Comparison of ENCODE assay signal across 26 cellular contexts in the genomic region with DNA sequence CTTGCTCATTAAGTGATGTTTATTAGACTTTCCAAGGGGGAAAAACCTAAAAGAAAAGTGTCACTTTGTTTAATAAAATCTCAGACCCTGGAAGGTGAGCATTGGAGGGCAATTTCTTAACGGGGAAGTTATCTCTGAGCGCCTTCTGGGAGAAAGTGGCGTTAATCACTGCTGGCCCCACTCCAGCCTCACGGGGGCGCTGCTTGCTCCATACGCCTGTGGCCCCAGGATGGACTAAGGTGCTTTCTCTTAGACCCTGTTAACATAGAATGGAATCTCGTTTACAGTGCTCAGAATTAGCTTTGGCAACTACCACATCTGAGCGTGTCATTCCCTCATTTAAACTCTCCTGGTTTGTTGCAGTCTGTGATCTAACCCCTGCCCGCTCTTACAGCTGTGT. TPM values are rescaled to one million over a fixed set of nuclear protein-coding genes. Genes with fewer than 3 reads are reported as not detected.
DNase-seq lines count a peak whose midpoint lies in the region; ATAC-seq, FAIRE-seq and TF ChIP-seq lines count a peak whose summit lies in the region.
"Had no signal": no experiment of that assay in that cellular context is flagged by ENCODE, and none has a peak within 500 bp of the region (broad histone marks: within the 10 kb centered on the region; RNA-seq: fewer than 3 reads in every experiment).

No MANE protein-coding gene starts in this region.

- TF ChIP-seq EP300 in HepG2 (IDR thresholded peaks at IDR 0.05; ENCODE audit: low read depth in 2 of 2, low read length in 2 of 2) (no peak), HepG2 (CRISPR knock-in tag; IDR thresholded peaks at IDR 0.05; ENCODE audit: borderline replicate concordance) (no peak)

- H3K4me3 Mint-ChIP-seq in H9 (no peak overlapping the region), type B pancreatic cell (no peak overlapping the region)
- H3K4me3 Mint-ChIP-seq: activated B cell treated with CpG ODN at 0.5 μM for 24 hours; activated CD8-positive, alpha-beta memory T cell treated with anti-CD3 and anti-CD28 coated beads, Interleukin-2, amount 10 ng/mL, durations not matched to agents 7 days and 5 days; activated naive CD8-positive, alpha-beta T cell treated with anti-CD3 and anti-CD28 coated beads, Interleukin-2, amount 50 U/mL, for 24 hours; activated T-helper 17 cell treated with anti-CD3 and anti-CD28 coated beads, Interleukin-2, amount 50 U/mL, for 72 hours; stimulated activated naive CD8-positive, alpha-beta T cell treated with anti-CD3 and anti-CD28 coated beads, Interleukin-15, amount 100 ng/mL, for 72 hours; T-helper 1 cell treated with Interleukin-12 subunit alpha and Interleukin-12 subunit beta and Interleukin-4 antibody, amounts not matched to agents 30 μg/mL and 1 μg/mL, for 36 hours had no signal

- no peak overlapping the region for H3K18ac ChIP-seq in H9 (ENCODE audit: insufficient read length, low read depth, low read length)

- peaks cover 25% of the 10 kb centered on the region for H3K4me1 ChIP-seq in HepG2 (ENCODE audit: insufficient read depth, low read length)
- no peaks in the 10 kb centered on the region for H3K4me1 ChIP-seq in right lobe of liver
- no peaks in the 10 kb centered on the region for H3K4me1 ChIP-seq in H9 (ENCODE audit: insufficient read depth, low read length)
- H3K4me1 ChIP-seq in mammary epithelial cell (ENCODE audit: insufficient read depth, low read length), result no peaks in the 10 kb centered on the region
- H3K4me1 ChIP-seq: breast epithelium, gastrocnemius medialis had no signal

- ATAC-seq in HepG2 (no peak), right lobe of liver (no peak), GM18909 (IDR thresholded peaks at IDR 0.05; ENCODE audit: poor library complexity, unreplicated experiment) (no peak)
- ATAC-seq: activated CD8-positive, alpha-beta memory T cell treated with anti-CD3 and anti-CD28 coated beads, Interleukin-2, amount 10 ng/mL, durations not matched to agents 7 days and 5 days; activated naive CD8-positive, alpha-beta T cell treated with anti-CD3 and anti-CD28 coated beads, Interleukin-2, amount 50 U/mL, for 24 hours; activated T-helper 17 cell treated with anti-CD3 and anti-CD28 coated beads, Interleukin-2, amount 50 U/mL, for 72 hours; gastrocnemius medialis; left lobe of liver; mucosa of descending colon; stimulated activated naive CD8-positive, alpha-beta T cell treated with anti-CD3 and anti-CD28 coated beads, Interleukin-15, amount 100 ng/mL, for 72 hours had no signal

- TF ChIP-seq RAD21 in HepG2 (CRISPR knock-in tag; IDR thresholded peaks at IDR 0.05), result no peak

- H3K27me3 Mint-ChIP-seq in H9 (ENCODE audit: low read depth) (peaks cover 3% of the 10 kb centered on the region), type B pancreatic cell (peaks cover 13% of the 10 kb centered on the region)

- H3K27ac ChIP-seq in HepG2 (ENCODE audit: extremely low read length, insufficient read depth, low read length) (no peak overlapping the region), right lobe of liver (no peak overlapping the region), H9 (ENCODE audit: insufficient read length, low read depth, low read length) (no peak overlapping the region), mammary epithelial cell (ENCODE audit: insufficient read depth, low read depth, low read length) (no peak overlapping the region)
- H3K27ac ChIP-seq: breast epithelium, gastrocnemius medialis, neutrophil had no signal

- H3K9me3 Mint-ChIP-seq in H9 (peaks cover 4 to 13% of the 10 kb centered on the region in 2 experiments; a peak in 4 of 5 replicates), type B pancreatic cell (no peaks in the 10 kb centered on the region)
- H3K9me3 Mint-ChIP-seq: activated B cell treated with CpG ODN at 0.5 μM for 24 hours; activated T-helper 17 cell treated with anti-CD3 and anti-CD28 coated beads, Interleukin-2, amount 50 U/mL, for 72 hours had no signal

- H3K4me1 Mint-ChIP-seq in H9 (no peaks in the 10 kb centered on the region), type B pancreatic cell (ENCODE audit: unreplicated experiment) (peaks cover 4% of the 10 kb centered on the region)
- H3K4me1 Mint-ChIP-seq: activated naive CD8-positive, alpha-beta T cell treated with anti-CD3 and anti-CD28 coated beads, Interleukin-2, amount 50 U/mL, for 24 hours; activated T-helper 17 cell treated with anti-CD3 and anti-CD28 coated beads, Interleukin-2, amount 50 U/mL, for 72 hours; stimulated activated naive CD8-positive, alpha-beta T cell treated with anti-CD3 and anti-CD28 coated beads, Interleukin-15, amount 100 ng/mL, for 72 hours had no signal

- H3K79me2 ChIP-seq in HepG2 (ENCODE audit: insufficient read depth, low read length), result no peaks in the 10 kb centered on the region
- no peaks in the 10 kb centered on the region for H3K79me2 ChIP-seq in H9 (ENCODE audit: insufficient read depth, low read length)
- no peaks in the 10 kb centered on the region for H3K79me2 ChIP-seq in mammary epithelial cell (ENCODE audit: insufficient read depth, low read length)

- no peak overlapping the region for H3K14ac ChIP-seq in H9 (ENCODE audit: insufficient read depth, low read length)

- no peak overlapping the region for H2BK20ac ChIP-seq in H9 (ENCODE audit: low read depth, low read length, poor library complexity, severe bottlenecking)

- H3K27ac Mint-ChIP-seq in H9 (no peak overlapping the region), type B pancreatic cell (no peak overlapping the region)
- H3K27ac Mint-ChIP-seq: activated B cell treated with CpG ODN at 0.5 μM for 24 hours; activated CD8-positive, alpha-beta memory T cell treated with anti-CD3 and anti-CD28 coated beads, Interleukin-2, amount 10 ng/mL, durations not matched to agents 7 days and 5 days; activated naive CD8-positive, alpha-beta T cell treated with anti-CD3 and anti-CD28 coated beads, Interleukin-2, amount 50 U/mL, for 24 hours; activated T-helper 17 cell treated with anti-CD3 and anti-CD28 coated beads, Interleukin-2, amount 50 U/mL, for 72 hours; stimulated activated naive CD8-positive, alpha-beta T cell treated with anti-CD3 and anti-CD28 coated beads, Interleukin-15, amount 100 ng/mL, for 72 hours; T-helper 1 cell treated with Interleukin-12 subunit alpha and Interleukin-12 subunit beta and Interleukin-4 antibody, amounts not matched to agents 30 μg/mL and 1 μg/mL, for 36 hours had no signal

- no peaks in the 10 kb centered on the region for H3K36me3 ChIP-seq in HepG2 (replicated peaks in 1 of 2; ENCODE audit: control insufficient read depth in 1 of 2, insufficient read depth in 2 of 2, low read length in 2 of 2)
- no peaks in the 10 kb centered on the region for H3K36me3 ChIP-seq in right lobe of liver
- H3K36me3 ChIP-seq in bronchial epithelial cell (ENCODE audit: control insufficient read depth, insufficient read depth, low read length), result no peaks in the 10 kb centered on the region
- no peaks in the 10 kb centered on the region for H3K36me3 ChIP-seq in mammary epithelial cell (ENCODE audit: insufficient read depth, low read length)
- H3K36me3 ChIP-seq: breast epithelium, gastrocnemius medialis, neutrophil had no signal

- H2BK120ac ChIP-seq in H9 (ENCODE audit: low read depth, low read length, poor library complexity, severe bottlenecking), result no peak overlapping the region

- DNase-seq in HepG2 (ENCODE audit: low spot score), result no peak
- no peak for DNase-seq in right lobe of liver
- peak; percentile 73 for DNase-seq in H9
- DNase-seq in bronchial epithelial cell (ENCODE audit: low read depth), result no peak
- DNase-seq in type B pancreatic cell (ENCODE audit: extremely low spot score, unreplicated experiment), result no peak
- no peak for DNase-seq in mammary epithelial cell
- no peak for DNase-seq in NCI-H1436 (lab: John Stamatoyannopoulos, UW)
- DNase-seq: activated B cell treated with CpG ODN at 0.5 μM for 24 hours; activated CD8-positive, alpha-beta memory T cell treated with anti-CD3 and anti-CD28 coated beads, Interleukin-2, amount 10 ng/mL, durations not matched to agents 7 days and 5 days; activated naive CD8-positive, alpha-beta T cell treated with anti-CD3 and anti-CD28 coated beads, Interleukin-2, amount 50 U/mL, for 24 hours; COR-L47; dermis blood vessel endothelial cell; gastrocnemius medialis; mucosa of descending colon; NCI-H1436 treated with DMSO at 0.1 percent for 48 hours; NCI-H345; retina; SHP77 treated with DMSO at 0.1 percent for 48 hours; stimulated activated naive CD8-positive, alpha-beta T cell treated with anti-CD3 and anti-CD28 coated beads, Interleukin-15, amount 100 ng/mL, for 72 hours had no signal

- H3T11ph ChIP-seq in H9 (ENCODE audit: low read length), result no peak overlapping the region

- H2BK5ac ChIP-seq in H9 (ENCODE audit: insufficient read length, low read length), result no peak overlapping the region

- no peak overlapping the region for H3K4ac ChIP-seq in H9 (ENCODE audit: low read depth, low read length)

- H2AK5ac ChIP-seq in H9 (ENCODE audit: insufficient read length, low read length), result no peak overlapping the region

- H4K8ac ChIP-seq in H9 (replicated peaks; ENCODE audit: insufficient read length, low read depth, low read length), result no peak overlapping the region

- no peak overlapping the region for H3K4me2 ChIP-seq in HepG2 (ENCODE audit: low read depth, low read length)
- no peak overlapping the region for H3K4me2 ChIP-seq in H9 (ENCODE audit: insufficient read depth, insufficient read length, low read length)
- H3K4me2 ChIP-seq in mammary epithelial cell (ENCODE audit: insufficient read depth, low read depth, low read length), result no peak overlapping the region

- CTCF ChIA-PET in HepG2 (lab: Yijun Ruan, JAX; ENCODE audit: low intra/inter-chr PET ratio, low total read pairs), result no interaction called here
- CTCF ChIA-PET in mammary epithelial cell (lab: Charles Lee; ENCODE audit: low non-redundant PET), result no interaction called here

- no peak overlapping the region for H3K9ac ChIP-seq in HepG2 (ENCODE audit: insufficient read depth, low read depth, low read length)
- H3K9ac ChIP-seq in H9 (ENCODE audit: extremely low read depth, insufficient read length, low read length), result no peak overlapping the region
- H3K9ac ChIP-seq in mammary epithelial cell (ENCODE audit: insufficient read depth, low read length), result no peak overlapping the region

- H4K20me1 ChIP-seq in HepG2 (ENCODE audit: insufficient read depth, low read length) (no peaks in the 10 kb centered on the region), H9 (ENCODE audit: control insufficient read depth, insufficient read depth, insufficient read length) (no peaks in the 10 kb centered on the region), mammary epithelial cell (ENCODE audit: insufficient read depth, low read length) (no peaks in the 10 kb centered on the region)

- H3K4me3 ChIP-seq in HepG2 (replicated peaks in 1 of 3; ENCODE audit: insufficient read depth in 1 of 3, low read depth in 2 of 3, low read length in 3 of 3) (no peak overlapping the region), right lobe of liver (no peak overlapping the region), bronchial epithelial cell (ENCODE audit: low read depth, low read length) (no peak overlapping the region), mammary epithelial cell (replicated peaks in 1 of 3; ENCODE audit: insufficient read depth in 1 of 3, low read depth in 2 of 3, low read length in 3 of 3) (no peak overlapping the region)
- H3K4me3 ChIP-seq: breast epithelium, gastrocnemius medialis, mucosa of descending colon had no signal

- no peak overlapping the region for H2BK12ac ChIP-seq in H9 (ENCODE audit: insufficient read length, low read depth, low read length)

- dilution Hi-C loops in mammary epithelial cell (cut with HindIII; ENCODE audit: low sequenced_read_pairs), result no loop called here

- in situ Hi-C loops in HepG2 (cut with HindIII; ENCODE audit: extremely low pct_ligation_motif_present, low pct_unique_long_range_greater_than_20kb), result no loop called here
- in situ Hi-C loops in mammary epithelial cell (cut with MboI; ENCODE audit: low sequenced_read_pairs in 2 of 2), result no loop called here

- TF ChIP-seq CTCF in HepG2 (CRISPR knock-in tag; IDR thresholded peaks at IDR 0.05) (peak; percentile 48), right lobe of liver (IDR thresholded peaks at IDR 0.05) (no peak), H9 (conservative IDR thresholded peaks at IDR 0.05) (peak; percentile 86), bronchial epithelial cell (IDR thresholded peaks at IDR 0.05; ENCODE audit: insufficient read depth, low read length, severe bottlenecking) (peak; percentile 1), type B pancreatic cell (conservative IDR thresholded peaks at IDR 0.05) (peak; percentile 42), mammary epithelial cell (conservative IDR thresholded peaks at IDR 0.05 in 1 of 2, IDR thresholded peaks at IDR 0.05 in 1 of 2; ENCODE audit: extremely low read depth in 1 of 2, insufficient read depth in 1 of 2, low read depth in 1 of 2, low read length in 2 of 2) (no peak)

- 57% methylated on average over 6 of the region's 9 CpGs for WGBS in HepG2 (ENCODE audit: low lambda C conversion rate)
- 58% methylated on average over 7 of the region's 9 CpGs for WGBS in right lobe of liver (ENCODE audit: insufficient coverage, low coverage, low lambda C conversion rate, missing lambda C conversion rate)
- WGBS in H9 (ENCODE audit: extremely low coverage, insufficient read length, low lambda C conversion rate), result no CpG with 5 or more reads among the region's 9 CpGs
- WGBS in mammary epithelial cell (ENCODE audit: low coverage, missing lambda C conversion rate), result 48% methylated on average over 9 of the region's 9 CpGs

- no peak for TF ChIP-seq POLR2A in HepG2 (IDR thresholded peaks at IDR 0.05; ENCODE audit: insufficient read depth in 1 of 2, low read depth in 2 of 2, low read length in 2 of 2)
- TF ChIP-seq POLR2A in right lobe of liver (IDR thresholded peaks at IDR 0.05), result no peak

- intact Hi-C loops in HepG2 (cut with micrococcal nuclease; ENCODE audit: unreplicated experiment) (no loop called here), right lobe of liver (cut with DNase I) (no loop called here), mammary epithelial cell (cut with micrococcal nuclease) (no loop called here)

- no peaks in the 10 kb centered on the region for H3K23me2 ChIP-seq in H9 (ENCODE audit: insufficient read length, low read depth, low read length, poor library complexity, severe bottlenecking)

- H4K91ac ChIP-seq in H9 (ENCODE audit: insufficient read length, low read depth, low read length), result no peak overlapping the region

- FAIRE-seq in HepG2 (lab: Jason Lieb, UNC) (no peak), bronchial epithelial cell (lab: Jason Lieb, UNC) (peak; percentile 52)

- no peak overlapping the region for H3K56ac ChIP-seq in H9 (ENCODE audit: insufficient read length, low read depth, low read length)

- H2BK15ac ChIP-seq in H9 (ENCODE audit: low read depth, low read length), result no peak overlapping the region

- POLR2A ChIA-PET in HepG2 (lab: Yijun Ruan, JAX), result no interaction called here

- BruUV-seq in HepG2 (replicated peaks; lab: Mats Ljungman, UMichigan) (no TSS peak), mammary epithelial cell (replicated peaks; lab: Mats Ljungman, UMichigan) (no TSS peak)

- H4K5ac ChIP-seq in H9 (ENCODE audit: insufficient read length, low read depth, low read length), result no peak overlapping the region

- no peaks in the 10 kb centered on the region for H3K79me1 ChIP-seq in H9 (ENCODE audit: insufficient read depth, low read depth, low read length, poor library complexity, severe bottlenecking)

- peaks cover 0 to 1% (median 0%) of the 10 kb centered on the region in 3 experiments; a peak in 1 of 7 replicates for H3K36me3 Mint-ChIP-seq in H9 (ENCODE audit: insufficient read depth in 1 of 3, low read depth in 3 of 3)
- H3K36me3 Mint-ChIP-seq in type B pancreatic cell, result no peaks in the 10 kb centered on the region
- H3K36me3 Mint-ChIP-seq: activated CD8-positive, alpha-beta memory T cell treated with anti-CD3 and anti-CD28 coated beads, Interleukin-2, amount 10 ng/mL, durations not matched to agents 7 days and 5 days had no signal

- H3K23ac ChIP-seq in H9 (ENCODE audit: insufficient read length, low read depth, low read length), result no peak overlapping the region

- H3K27me3 ChIP-seq in HepG2 (ENCODE audit: control insufficient read depth in 1 of 2, insufficient read depth in 2 of 2, low read length in 2 of 2) (peaks cover 0 to 5% of the 10 kb centered on the region in 2 experiments; a peak in 2 of 5 replicates), right lobe of liver (no peaks in the 10 kb centered on the region), H9 (ENCODE audit: insufficient read depth, low read length) (no peaks in the 10 kb centered on the region), bronchial epithelial cell (ENCODE audit: control insufficient read depth, insufficient read depth, low read length) (no peaks in the 10 kb centered on the region), mammary epithelial cell (ENCODE audit: insufficient read depth, low read length) (no peaks in the 10 kb centered on the region)
- H3K27me3 ChIP-seq: breast epithelium, neutrophil had no signal

- no peak overlapping the region for H2AFZ ChIP-seq in HepG2 (ENCODE audit: low read length)
- no peak overlapping the region for H2AFZ ChIP-seq in H9 (ENCODE audit: low read length)
- no peak overlapping the region for H2AFZ ChIP-seq in mammary epithelial cell (ENCODE audit: low read depth, low read length)

- H3K9me3 ChIP-seq in HepG2 (ENCODE audit: low read length) (no peaks in the 10 kb centered on the region), right lobe of liver (no peaks in the 10 kb centered on the region), H9 (ENCODE audit: control insufficient read depth, low read depth, low read length) (no peaks in the 10 kb centered on the region), mammary epithelial cell (replicated peaks; ENCODE audit: insufficient read depth, low read length) (no peaks in the 10 kb centered on the region)
- H3K9me3 ChIP-seq: gastrocnemius medialis, mucosa of descending colon, neutrophil had no signal

RNA-seq across cellular contexts. Expression of a gene that starts 16.4 kb away (rescaled TPM):
- total RNA-seq in HepG2 (2016; rRNA removed; fragmentation: Illumina TruSeq; extraction: Trizol) (3.2 and 3.8 TPM in 2 replicates), right lobe of liver (under 1 TPM in 4 of 6 experiments, not detected in 2; 0.31 to 0.95 (median 0.43) TPM), H9 (2021) (1.7 and 2.3 TPM in 2 replicates), bronchial epithelial cell (not detected in 2 replicates), type B pancreatic cell (ENCODE audit: low replicate concordance) (0.90 and 1.7 TPM in 2 replicates), mammary epithelial cell (under 1 TPM; 0.17 to 0.31 TPM)
- 0.97 and 1.0 TPM in 2 replicates for total RNA-seq in HepG2 (2016; cell fraction: cytosol; rRNA removed; fragmentation: Illumina TruSeq; extraction: Trizol; ENCODE audit: low read depth)
- total RNA-seq in HepG2 (2016; cell fraction: insoluble cytoplasmic fraction; rRNA removed; fragmentation: Illumina TruSeq; extraction: Trizol), result 3.1 and 3.2 TPM in 2 replicates
- total RNA-seq in HepG2 (2016; cell fraction: membrane; rRNA removed; fragmentation: Illumina TruSeq; extraction: Trizol), result 3.4 and 3.6 TPM in 2 replicates
- total RNA-seq in HepG2 (2016; cell fraction: nucleus; rRNA removed; fragmentation: Illumina TruSeq; extraction: Trizol), result 5.7 and 5.9 TPM in 2 replicates
- polyA plus RNA-seq in HepG2 (2011; rRNA removed) (1.9 and 2.4 TPM in 2 replicates), mammary epithelial cell (0.06 TPM)
- 1.3 and 1.7 TPM in 2 replicates for polyA plus RNA-seq in HepG2 (2011; cell fraction: cytosol; rRNA removed)
- polyA plus RNA-seq in HepG2 (2011; cell fraction: nucleus; rRNA removed), result 3.0 and 4.2 TPM in 2 replicates
- polyA plus RNA-seq in HepG2 (2012), result 0.46 and 2.5 TPM in 2 replicates
- polyA plus RNA-seq in HepG2 (2016; cell fraction: cytosol; fragmentation: Illumina TruSeq; extraction: Trizol; ENCODE audit: low read depth), result 1.5 and 1.7 TPM in 2 replicates
- polyA plus RNA-seq in HepG2 (2016; cell fraction: insoluble cytoplasmic fraction; fragmentation: Illumina TruSeq; extraction: Trizol; ENCODE audit: low read depth), result 8.0 and 11.5 TPM in 2 replicates
- polyA plus RNA-seq in HepG2 (2016; cell fraction: membrane; fragmentation: Illumina TruSeq; extraction: Trizol; ENCODE audit: low read depth), result 5.7 and 6.3 TPM in 2 replicates
- polyA plus RNA-seq in HepG2 (2016; cell fraction: nucleus; fragmentation: Illumina TruSeq; extraction: Trizol; ENCODE audit: insufficient read depth, low read depth), result 20.8 and 22.3 TPM in 2 replicates
- 3.4 TPM in 1 of 2 replicates, not detected in the other for polyA minus RNA-seq in HepG2 (2011; rRNA and poly(A)+ RNA removed; ENCODE audit: low replicate concordance)
- 1.7 and 1.8 TPM in 2 replicates for polyA minus RNA-seq in HepG2 (2011; cell fraction: cytosol; rRNA and poly(A)+ RNA removed)
- polyA minus RNA-seq in HepG2 (2011; cell fraction: nucleus; rRNA and poly(A)+ RNA removed), result 1.5 and 1.8 TPM in 2 replicates
- not detected for polyA minus RNA-seq in mammary epithelial cell
- total RNA-seq: activated B cell treated with CpG ODN at 0.5 μM for 24 hours; activated CD8-positive, alpha-beta memory T cell treated with anti-CD3 and anti-CD28 coated beads, Interleukin-2, amount 10 ng/mL, durations not matched to agents 7 days and 5 days; activated T-helper 17 cell treated with anti-CD3 and anti-CD28 coated beads, Interleukin-2, amount 50 U/mL, for 72 hours; dermis blood vessel endothelial cell; epithelial cell of proximal tubule had no signal

Comparison
In these comparisons a context has a peak if more than half of its experiments do, and no peak if none do; other contexts are left out.
1. CTCF ChIP-seq: peak in HepG2 (single experiment), H9 (single experiment), bronchial epithelial cell (single experiment) and type B pancreatic cell (single experiment); none in right lobe of liver (0 of 4) and mammary epithelial cell (0 of 2).